9 cellular contexts compared by ENCODE assay signal in genomic region chr9:96612105-96612965, GRCh38. TPM values are rescaled to one million over a fixed set of nuclear protein-coding genes. Genes with fewer than 3 reads are reported as not detected.
A peak's percentile ranks its signal among the peaks of the same experiment; 100 is the strongest.
DNase-seq lines count a peak whose midpoint lies in the region; ATAC-seq, FAIRE-seq and TF ChIP-seq lines count a peak whose summit lies in the region.
"Had no signal": no experiment of that assay in that cellular context is flagged by ENCODE, and none has a peak within 500 bp of the region (broad histone marks: within the 10 kb centered on the region; RNA-seq: fewer than 3 reads in every experiment).

No MANE protein-coding gene starts in this region.

- H3K27me3 Mint-ChIP-seq in activated CD4-positive, alpha-beta memory T cell treated with anti-CD3 and anti-CD28 coated beads, Interleukin-2, amount 10 ng/mL, durations not matched to agents 7 days and 5 days: peaks cover 51% of the 10 kb centered on the region

- intact Hi-C loops in posterior vena cava (cut with DNase I): no loop called here

- no peak overlapping the region for H3K4me3 Mint-ChIP-seq in activated CD4-positive, alpha-beta memory T cell treated with anti-CD3 and anti-CD28 coated beads, Interleukin-2, amount 10 ng/mL, durations not matched to agents 7 days and 5 days

- H3K4me1 Mint-ChIP-seq in activated CD4-positive, alpha-beta memory T cell treated with anti-CD3 and anti-CD28 coated beads, Interleukin-2, amount 10 ng/mL, durations not matched to agents 7 days and 5 days: no peaks in the 10 kb centered on the region

- H3K27ac Mint-ChIP-seq in activated CD4-positive, alpha-beta memory T cell treated with anti-CD3 and anti-CD28 coated beads, Interleukin-2, amount 10 ng/mL, durations not matched to agents 7 days and 5 days: no peak overlapping the region

- H3K27me3 ChIP-seq in osteoblast (ENCODE audit: insufficient read depth, low read length): no peaks in the 10 kb centered on the region

- no peaks in the 10 kb centered on the region for H4K20me1 ChIP-seq in osteoblast (ENCODE audit: insufficient read depth, low read length)

- FAIRE-seq in H54 (lab: Jason Lieb, UNC): peak; percentile 100

- POLR2A ChIA-PET in activated CD4-positive, alpha-beta memory T cell treated with anti-CD3 and anti-CD28 coated beads, Interleukin-2, amount 10 ng/mL, durations not matched to agents 7 days and 5 days (lab: Charles Lee): no interaction called here

- H3K4me2 ChIP-seq in osteoblast (ENCODE audit: insufficient read depth, low read length): peak overlapping the region; percentile 68

- CTCF ChIA-PET in activated CD4-positive, alpha-beta memory T cell treated with anti-CD3 and anti-CD28 coated beads, Interleukin-2, amount 10 ng/mL, durations not matched to agents 7 days and 5 days (lab: Charles Lee): no interaction called here

- H3K79me2 ChIP-seq in osteoblast (ENCODE audit: insufficient read depth, low read length): peaks cover 50% of the 10 kb centered on the region

- peak; percentile 89 for DNase-seq in H54 (ENCODE audit: insufficient read length, low spot score)
- peak; percentile 57 to 70 for DNase-seq in SHP77 (lab: John Stamatoyannopoulos, UW)
- DNase-seq in foreskin fibroblast: peak; percentile 95 to 96
- peak; percentile 90 for DNase-seq in osteoblast (ENCODE audit: insufficient read length, low spot score, missing footprints)
- DNase-seq in posterior vena cava (ENCODE audit: low spot score): no peak
- DNase-seq in activated CD4-positive, alpha-beta memory T cell treated with anti-CD3 and anti-CD28 coated beads, Interleukin-2, amount 10 ng/mL, durations not matched to agents 7 days and 5 days: no peak
- no peak for DNase-seq in GM19238 (ENCODE audit: insufficient read length, low spot score)

- TF ChIP-seq CTCF in foreskin fibroblast (IDR thresholded peaks at IDR 0.05; ENCODE audit: low read depth, low read length): no peak
- TF ChIP-seq CTCF in osteoblast (IDR thresholded peaks at IDR 0.05; ENCODE audit: extremely low read depth, low read depth, low read length): no peak

- peaks cover 20% of the 10 kb centered on the region for H3K4me1 ChIP-seq in osteoblast (ENCODE audit: insufficient read depth, low read length)

- no peaks in the 10 kb centered on the region for H3K9me3 Mint-ChIP-seq in activated CD4-positive, alpha-beta memory T cell treated with anti-CD3 and anti-CD28 coated beads, Interleukin-2, amount 10 ng/mL, durations not matched to agents 7 days and 5 days

- H3K36me3 ChIP-seq in osteoblast (ENCODE audit: insufficient read depth, low read length): no peaks in the 10 kb centered on the region
- H3K36me3 ChIP-seq: neutrophil had no signal

- H3K9me3 ChIP-seq in osteoblast (ENCODE audit: low read depth, low read length): no peaks in the 10 kb centered on the region
- H3K9me3 ChIP-seq: neutrophil had no signal

- peak overlapping the region; percentile 49 for H2AFZ ChIP-seq in osteoblast (ENCODE audit: low read length)

- no peaks in the 10 kb centered on the region for H3K36me3 Mint-ChIP-seq in activated CD4-positive, alpha-beta memory T cell treated with anti-CD3 and anti-CD28 coated beads, Interleukin-2, amount 10 ng/mL, durations not matched to agents 7 days and 5 days (ENCODE audit: low read depth)

- ATAC-seq in HG03175 (IDR thresholded peaks at IDR 0.05; ENCODE audit: unreplicated experiment): no peak

- peak overlapping the region; percentile 16 to 40 for H3K4me3 ChIP-seq in foreskin fibroblast (ENCODE audit: low read depth in 1 of 2, low read length in 2 of 2)
- H3K4me3 ChIP-seq in osteoblast (ENCODE audit: insufficient read depth, low read length): peak overlapping the region; percentile 42

- no peak for TF ChIP-seq POLR2A in H54 (IDR thresholded peaks at IDR 0.05; ENCODE audit: low read depth, low read length)

- H3K27ac ChIP-seq in osteoblast (ENCODE audit: low read depth, low read length): peak overlapping the region; percentile 73
- H3K27ac ChIP-seq: neutrophil had no signal

RNA-seq across cellular contexts. Expression of gene CDC14B, which starts 7.3 kb away (rescaled TPM):
- total RNA-seq in osteoblast (43.4 and 44.2 TPM in 2 replicates), posterior vena cava (10 to 100 TPM; 24.4 to 31.2 TPM)
- total RNA-seq in activated CD4-positive, alpha-beta memory T cell treated with anti-CD3 and anti-CD28 coated beads, Interleukin-2, amount 10 ng/mL, durations not matched to agents 7 days and 5 days: 1 to 10 TPM; 3.0 to 3.1 TPM

RNA-seq across cellular contexts. Expression of gene PRXL2C, which starts 42.8 kb away (rescaled TPM):
- total RNA-seq in osteoblast (30.8 and 36.5 TPM in 2 replicates), posterior vena cava (10 to 100 TPM; 25.9 to 28.9 TPM)
- 10 to 100 TPM; 11.2 to 13.4 TPM for total RNA-seq in activated CD4-positive, alpha-beta memory T cell treated with anti-CD3 and anti-CD28 coated beads, Interleukin-2, amount 10 ng/mL, durations not matched to agents 7 days and 5 days

Comparison
In these comparisons a context has a peak if more than half of its experiments do, and no peak if none do; other contexts are left out.
1. DNase-seq: peak in H54 (single experiment), SHP77 (2 of 2), foreskin fibroblast (2 of 2) and osteoblast (single experiment); none in posterior vena cava (single experiment), activated CD4-positive, alpha-beta memory T cell treated with anti-CD3 and anti-CD28 coated beads, Interleukin-2, amount 10 ng/mL, durations not matched to agents 7 days and 5 days (single experiment) and GM19238 (single experiment).
2. RNA of gene CDC14B, which starts 7.3 kb away (total RNA-seq): 43.4 to 44.2 TPM in osteoblast and 24.4 to 31.2 TPM in posterior vena cava; 3.0 to 3.1 TPM in activated CD4-positive, alpha-beta memory T cell treated with anti-CD3 and anti-CD28 coated beads, Interleukin-2, amount 10 ng/mL, durations not matched to agents 7 days and 5 days; every median in the first group is over 4 times any median in the second.